In the genomic region with DNA sequence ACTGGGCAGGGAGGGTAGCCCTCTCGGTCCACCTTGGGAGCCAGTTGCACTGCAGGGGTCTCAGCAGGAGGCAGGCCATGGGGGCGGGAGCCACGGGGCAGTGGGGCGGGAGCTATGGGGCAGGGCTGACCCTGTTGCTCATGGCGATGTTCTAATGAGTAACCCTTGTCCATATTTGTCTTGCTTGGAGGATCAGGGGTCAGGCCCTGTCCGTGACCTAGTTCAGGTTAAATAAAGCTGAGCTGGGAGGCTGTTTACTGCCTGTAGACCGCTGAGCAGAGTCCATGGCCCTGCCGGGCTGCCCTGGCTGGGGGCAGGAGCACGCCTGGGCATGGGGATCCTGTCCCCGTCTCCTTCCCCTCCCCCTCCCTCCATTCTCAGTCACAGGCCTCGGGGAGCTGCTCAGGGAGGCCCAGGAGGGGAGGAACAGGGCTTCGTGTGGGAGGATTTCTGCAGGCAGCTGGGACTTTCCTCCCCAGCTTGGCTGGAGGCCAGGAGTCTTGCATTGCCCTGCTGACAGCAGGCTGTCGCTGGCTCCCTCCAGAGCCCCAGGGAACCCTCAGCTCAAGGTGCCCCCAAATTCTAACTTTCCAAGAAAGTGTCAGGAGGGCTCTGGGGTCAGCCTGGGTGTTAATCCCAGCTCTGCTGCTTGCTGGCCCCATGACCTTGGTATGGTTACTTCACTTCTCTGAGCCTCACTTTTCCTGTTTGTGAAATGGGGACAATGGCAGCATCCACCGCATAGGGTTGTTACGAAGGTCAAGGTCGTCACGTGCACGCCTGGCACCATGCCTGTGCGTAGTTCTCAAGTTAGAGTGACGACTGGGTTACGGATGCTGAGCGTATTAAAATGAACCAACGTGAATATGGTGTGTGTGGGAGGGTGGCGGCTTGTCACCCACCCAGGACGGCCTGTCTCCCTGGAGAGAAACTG, we compare ENCODE assay signal across 10 cellular contexts. TPM values are rescaled to one million over a fixed set of nuclear protein-coding genes. Genes with fewer than 3 reads are reported as not detected.
DNase-seq lines count a peak whose midpoint lies in the region; ATAC-seq and TF ChIP-seq lines count a peak whose summit lies in the region.
"Had no signal": no experiment of that assay in that cellular context is flagged by ENCODE, and none has a peak within 500 bp of the region (broad histone marks: within the 10 kb centered on the region; RNA-seq: fewer than 3 reads in every experiment).

No MANE protein-coding gene starts in this region.

- peaks cover 9% of the 10 kb centered on the region for H3K4me1 Mint-ChIP-seq in activated CD8-positive, alpha-beta T cell treated with anti-CD3 and anti-CD28 coated beads for 36 hours (ENCODE audit: low read depth)
- peaks cover 11% of the 10 kb centered on the region for H3K4me1 Mint-ChIP-seq in activated CD8-positive, alpha-beta T cell treated with anti-CD3 and anti-CD28 coated beads, Interleukin-2, amount 10 ng/mL, durations not matched to agents 7 days and 5 days (ENCODE audit: low read depth)

- H3K9me3 ChIP-seq in WERI-Rb-1 (ENCODE audit: severe bottlenecking) = no peaks in the 10 kb centered on the region
- no peaks in the 10 kb centered on the region for H3K9me3 ChIP-seq in gastroesophageal sphincter

- no peaks in the 10 kb centered on the region for H3K27me3 ChIP-seq in WERI-Rb-1 (ENCODE audit: insufficient read depth, low read depth, severe bottlenecking)
- no peaks in the 10 kb centered on the region for H3K27me3 ChIP-seq in gastroesophageal sphincter

- intact Hi-C loops in activated CD8-positive, alpha-beta T cell treated with anti-CD3 and anti-CD28 coated beads for 36 hours (cut with micrococcal nuclease) = no loop called here

- H3K36me3 Mint-ChIP-seq in activated CD8-positive, alpha-beta T cell treated with anti-CD3 and anti-CD28 coated beads for 36 hours (ENCODE audit: low read depth) = peaks cover 8% of the 10 kb centered on the region
- peaks cover 12% of the 10 kb centered on the region for H3K36me3 Mint-ChIP-seq in activated CD8-positive, alpha-beta T cell treated with anti-CD3 and anti-CD28 coated beads, Interleukin-2, amount 10 ng/mL, durations not matched to agents 7 days and 5 days (ENCODE audit: low read depth)

- no peak overlapping the region for H3K27ac ChIP-seq in WERI-Rb-1
- H3K27ac ChIP-seq in gastroesophageal sphincter = peak overlapping the region in 1 of 4 donors; percentile 60
- H3K27ac ChIP-seq: VCaP had no signal

- no peak for TF ChIP-seq POLR2A in gastroesophageal sphincter (IDR thresholded peaks at IDR 0.05)

- H3K36me3 ChIP-seq in WERI-Rb-1 (peaks cover 8% of the 10 kb centered on the region; the same call in 1 of the 2 replicates), gastroesophageal sphincter (peaks cover 0 to 68% of the 10 kb centered on the region in 2 donors)

- peaks cover 0 to 23% (median 6%) of the 10 kb centered on the region in 3 donors for H3K4me1 ChIP-seq in gastroesophageal sphincter

- no peaks in the 10 kb centered on the region for H3K27me3 Mint-ChIP-seq in activated CD8-positive, alpha-beta T cell treated with anti-CD3 and anti-CD28 coated beads for 36 hours
- H3K27me3 Mint-ChIP-seq in activated CD8-positive, alpha-beta T cell treated with anti-CD3 and anti-CD28 coated beads, Interleukin-2, amount 10 ng/mL, durations not matched to agents 7 days and 5 days (ENCODE audit: low read depth) = no peaks in the 10 kb centered on the region

- H3K27ac Mint-ChIP-seq in activated CD8-positive, alpha-beta T cell treated with anti-CD3 and anti-CD28 coated beads for 36 hours = peak overlapping the region; percentile 76
- no peak overlapping the region for H3K27ac Mint-ChIP-seq in activated CD8-positive, alpha-beta T cell treated with anti-CD3 and anti-CD28 coated beads, Interleukin-2, amount 10 ng/mL, durations not matched to agents 7 days and 5 days

- no peak for TF ChIP-seq CTCF in activated CD8-positive, alpha-beta T cell treated with anti-CD3 and anti-CD28 coated beads for 36 hours (IDR thresholded peaks at IDR 0.05)
- TF ChIP-seq CTCF in WERI-Rb-1 (IDR thresholded peaks at IDR 0.05; ENCODE audit: low read depth, low read length) (no peak), gastroesophageal sphincter (IDR thresholded peaks at IDR 0.05) (no peak)

- H3K4me3 ChIP-seq in WERI-Rb-1 (ENCODE audit: low read depth, low read length) = no peak overlapping the region
- no peak overlapping the region for H3K4me3 ChIP-seq in gastroesophageal sphincter

- ATAC-seq in activated CD8-positive, alpha-beta T cell treated with anti-CD3 and anti-CD28 coated beads for 36 hours = peak; percentile 85
- ATAC-seq in activated CD8-positive, alpha-beta T cell treated with anti-CD3 and anti-CD28 coated beads, Interleukin-2, amount 10 ng/mL, durations not matched to agents 7 days and 5 days = no peak
- ATAC-seq in gastroesophageal sphincter (peak; percentile 48), GM21737 (IDR thresholded peaks at IDR 0.05; ENCODE audit: unreplicated experiment) (no peak), GM18517 (IDR thresholded peaks at IDR 0.05; ENCODE audit: unreplicated experiment) (no peak)

- CTCF ChIA-PET in activated CD8-positive, alpha-beta T cell treated with anti-CD3 and anti-CD28 coated beads for 36 hours (lab: Charles Lee) = no interaction called here
- CTCF ChIA-PET in activated CD8-positive, alpha-beta T cell treated with anti-CD3 and anti-CD28 coated beads, Interleukin-2, amount 10 ng/mL, durations not matched to agents 7 days and 5 days (lab: Charles Lee) = interaction anchor here (1.4 kb wide), 1 partner anchor 19 kb away, joined by 5 read pairs; no protein-coding TSS in a partner anchor

- DNase-seq in activated CD8-positive, alpha-beta T cell treated with anti-CD3 and anti-CD28 coated beads for 36 hours = peak; percentile 82
- no peak for DNase-seq in activated CD8-positive, alpha-beta T cell treated with anti-CD3 and anti-CD28 coated beads, Interleukin-2, amount 10 ng/mL, durations not matched to agents 7 days and 5 days
- DNase-seq in WERI-Rb-1 = peak; percentile 43
- DNase-seq in stimulated activated CD4-positive, alpha-beta T cell treated with anti-CD3 and anti-CD28 coated beads, Interleukin-12 subunit alpha, Interleukin-12 subunit beta, amount 100 ng/mL, for 4 hours = peak; percentile 50
- DNase-seq in NCI-H345 (lab: John Stamatoyannopoulos, UW) = no peak
- DNase-seq: DND-41 had no signal

- H3K9me3 Mint-ChIP-seq in activated CD8-positive, alpha-beta T cell treated with anti-CD3 and anti-CD28 coated beads for 36 hours = no peaks in the 10 kb centered on the region
- H3K9me3 Mint-ChIP-seq in activated CD8-positive, alpha-beta T cell treated with anti-CD3 and anti-CD28 coated beads, Interleukin-2, amount 10 ng/mL, durations not matched to agents 7 days and 5 days (ENCODE audit: insufficient read depth) = no peaks in the 10 kb centered on the region

- no peak overlapping the region for H3K4me3 Mint-ChIP-seq in activated CD8-positive, alpha-beta T cell treated with anti-CD3 and anti-CD28 coated beads for 36 hours
- H3K4me3 Mint-ChIP-seq in activated CD8-positive, alpha-beta T cell treated with anti-CD3 and anti-CD28 coated beads, Interleukin-2, amount 10 ng/mL, durations not matched to agents 7 days and 5 days = no peak overlapping the region

- POLR2A ChIA-PET in activated CD8-positive, alpha-beta T cell treated with anti-CD3 and anti-CD28 coated beads for 36 hours (lab: Charles Lee) = interaction anchor here (0.7 to 1.0 kb wide), 3 partner anchors 12 to 33 kb away, joined by 3 to 4 read pairs (median 4); a partner anchor contains a TSS
- POLR2A ChIA-PET in activated CD8-positive, alpha-beta T cell treated with anti-CD3 and anti-CD28 coated beads, Interleukin-2, amount 10 ng/mL, durations not matched to agents 7 days and 5 days (lab: Charles Lee) = no interaction called here

- no peak for TF ChIP-seq EP300 in gastroesophageal sphincter (IDR thresholded peaks at IDR 0.05)

- WGBS in gastroesophageal sphincter (ENCODE audit: low coverage in 1 of 2), 2 donors = 60% methylated on average over 2 of the region's 25 CpGs; no CpG with 5 or more reads in 1 of the 2 donors

RNA-seq across cellular contexts. Expression of a gene that starts 6.1 kb away (rescaled TPM):
- total RNA-seq in activated CD8-positive, alpha-beta T cell treated with anti-CD3 and anti-CD28 coated beads for 36 hours = under 1 TPM; 0.11 to 0.18 TPM
- under 1 TPM; 0.16 to 0.31 TPM for total RNA-seq in activated CD8-positive, alpha-beta T cell treated with anti-CD3 and anti-CD28 coated beads, Interleukin-2, amount 10 ng/mL, durations not matched to agents 7 days and 5 days
- 1 to 10 TPM; 2.0 to 7.6 (median 5.1) TPM for total RNA-seq in gastroesophageal sphincter

RNA-seq across cellular contexts. Expression of a gene that starts 12.1 kb away (rescaled TPM):
- 1 to 10 TPM; 7.0 to 8.0 TPM for total RNA-seq in activated CD8-positive, alpha-beta T cell treated with anti-CD3 and anti-CD28 coated beads for 36 hours
- total RNA-seq in activated CD8-positive, alpha-beta T cell treated with anti-CD3 and anti-CD28 coated beads, Interleukin-2, amount 10 ng/mL, durations not matched to agents 7 days and 5 days = 10 to 100 TPM; 29.4 to 30.8 TPM
- total RNA-seq in gastroesophageal sphincter = 10 to 100 TPM; 21.8 to 44.1 (median 32.2) TPM

RNA-seq across cellular contexts. Expression of a gene that starts 25.2 kb away (rescaled TPM):
- total RNA-seq in activated CD8-positive, alpha-beta T cell treated with anti-CD3 and anti-CD28 coated beads for 36 hours = 1 to 10 TPM; 6.8 to 6.9 TPM
- total RNA-seq in activated CD8-positive, alpha-beta T cell treated with anti-CD3 and anti-CD28 coated beads, Interleukin-2, amount 10 ng/mL, durations not matched to agents 7 days and 5 days = 1 to 10 TPM; 3.9 to 6.0 TPM
- total RNA-seq in gastroesophageal sphincter = 100 to 1,000 TPM; 136 to 634 (median 302) TPM

RNA-seq across cellular contexts. Expression of a gene that starts 26.4 kb away (rescaled TPM):
- total RNA-seq in activated CD8-positive, alpha-beta T cell treated with anti-CD3 and anti-CD28 coated beads for 36 hours = under 1 TPM; 0.07 to 0.09 TPM
- total RNA-seq in activated CD8-positive, alpha-beta T cell treated with anti-CD3 and anti-CD28 coated beads, Interleukin-2, amount 10 ng/mL, durations not matched to agents 7 days and 5 days = under 1 TPM in 1 of 2 experiments, not detected in 1; 0.13 TPM
- total RNA-seq in gastroesophageal sphincter = 1 to 10 TPM; 4.2 to 5.1 (median 4.8) TPM

RNA-seq across cellular contexts. Expression of a gene that starts 51.9 kb away (rescaled TPM):
- total RNA-seq in activated CD8-positive, alpha-beta T cell treated with anti-CD3 and anti-CD28 coated beads for 36 hours = 100 to 1,000 TPM; 370 to 428 TPM
- 100 to 1,000 TPM; 309 to 321 TPM for total RNA-seq in activated CD8-positive, alpha-beta T cell treated with anti-CD3 and anti-CD28 coated beads, Interleukin-2, amount 10 ng/mL, durations not matched to agents 7 days and 5 days
- total RNA-seq in gastroesophageal sphincter = 100 to 1,000 TPM; 111 to 195 (median 161) TPM

Comparison
In these comparisons a context has a peak if more than half of its experiments do, and no peak if none do; other contexts are left out.
1. ATAC-seq: peak in activated CD8-positive, alpha-beta T cell treated with anti-CD3 and anti-CD28 coated beads for 36 hours (single experiment) and gastroesophageal sphincter (single experiment); none in activated CD8-positive, alpha-beta T cell treated with anti-CD3 and anti-CD28 coated beads, Interleukin-2, amount 10 ng/mL, durations not matched to agents 7 days and 5 days (single experiment), GM21737 (single experiment) and GM18517 (single experiment).
2. DNase-seq: peak in activated CD8-positive, alpha-beta T cell treated with anti-CD3 and anti-CD28 coated beads for 36 hours (single experiment), WERI-Rb-1 (single experiment) and stimulated activated CD4-positive, alpha-beta T cell treated with anti-CD3 and anti-CD28 coated beads, Interleukin-12 subunit alpha, Interleukin-12 subunit beta, amount 100 ng/mL, for 4 hours (single experiment); none in activated CD8-positive, alpha-beta T cell treated with anti-CD3 and anti-CD28 coated beads, Interleukin-2, amount 10 ng/mL, durations not matched to agents 7 days and 5 days (single experiment) and NCI-H345 (single experiment).
3. RNA of a gene that starts 25.2 kb away (total RNA-seq): 136 to 634 TPM in gastroesophageal sphincter; 6.8 to 6.9 TPM in activated CD8-positive, alpha-beta T cell treated with anti-CD3 and anti-CD28 coated beads for 36 hours and 3.9 to 6.0 TPM in activated CD8-positive, alpha-beta T cell treated with anti-CD3 and anti-CD28 coated beads, Interleukin-2, amount 10 ng/mL, durations not matched to agents 7 days and 5 days; every median in the first group is over 10 times any median in the second.